Comparison of ENCODE assay signal across 9 cellular contexts in genomic region chr4:80173387-80173786, GRCh38. TPM values are rescaled to one million over a fixed set of nuclear protein-coding genes. Genes with fewer than 3 reads are reported as not detected.
DNase-seq lines count a peak whose midpoint lies in the region; ATAC-seq and TF ChIP-seq lines count a peak whose summit lies in the region.
"Had no signal": no experiment of that assay in that cellular context is flagged by ENCODE, and none has a peak within 500 bp of the region (broad histone marks: within the 10 kb centered on the region; RNA-seq: fewer than 3 reads in every experiment).

No MANE protein-coding gene starts in this region.

- H3K9me3 ChIP-seq in PC-3 (ENCODE audit: low read length) (no peaks in the 10 kb centered on the region), psoas muscle (no peaks in the 10 kb centered on the region)
- H3K9me3 ChIP-seq: neutrophil had no signal

- H3K4me1 ChIP-seq in PC-3 (ENCODE audit: insufficient read depth, low read length) (peaks cover 18% of the 10 kb centered on the region), psoas muscle (no peaks in the 10 kb centered on the region)

- no peak for TF ChIP-seq CTCF in PC-3 (conservative IDR thresholded peaks at IDR 0.05; ENCODE audit: low read depth, low read length)
- TF ChIP-seq CTCF in psoas muscle (IDR thresholded peaks at IDR 0.05) = no peak

- H3K9me2 ChIP-seq in PC-3 (replicated peaks; ENCODE audit: low read length) = no peaks in the 10 kb centered on the region

- H3K27ac ChIP-seq in PC-3 (ENCODE audit: low read length) (peak overlapping the region; percentile 64), psoas muscle (no peak overlapping the region)
- H3K27ac ChIP-seq: neutrophil had no signal

- no peaks in the 10 kb centered on the region for H3K79me2 ChIP-seq in PC-3 (ENCODE audit: low read length)

- CTCF ChIA-PET in PC-3 (lab: Charles Lee) = no interaction called here

- H2AFZ ChIP-seq in PC-3 (ENCODE audit: low read length) = 0 out of 2 replicates have a peak overlapping the region, but pooled peaks have one; percentile 6

- no peaks in the 10 kb centered on the region for H3F3A ChIP-seq in PC-3 (ENCODE audit: low read length, unreplicated experiment)

- H3K27me3 ChIP-seq in PC-3 (ENCODE audit: low read length) = no peaks in the 10 kb centered on the region
- H3K27me3 ChIP-seq in psoas muscle (ENCODE audit: insufficient read depth in 3 of 3, low read length in 2 of 3) = no peaks in the 10 kb centered on the region
- H3K27me3 ChIP-seq: neutrophil had no signal

- H3K9ac ChIP-seq in PC-3 (ENCODE audit: low read length) = peak overlapping the region; percentile 15; the same call in 1 of the 2 replicates

- BruUV-seq in PC-3 (replicated peaks; lab: Mats Ljungman, UMichigan) = no TSS peak

- no peaks in the 10 kb centered on the region for H4K20me1 ChIP-seq in PC-3 (ENCODE audit: low read length)

- 0 out of 2 replicates have a peak overlapping the region, but pooled peaks have one; percentile 2 for H3K4me2 ChIP-seq in PC-3 (ENCODE audit: low read length)

- intact Hi-C loops in PC-3 (cut with micrococcal nuclease) (no loop called here), psoas muscle (cut with DNase I) (no loop called here)

- POLR2A ChIA-PET in PC-3 (lab: Charles Lee; ENCODE audit: unreplicated experiment) = no interaction called here

- H3K36me3 ChIP-seq in PC-3 (ENCODE audit: low read depth, low read length) (no peaks in the 10 kb centered on the region), psoas muscle (ENCODE audit: insufficient read depth in 1 of 2, low read depth in 1 of 2) (no peaks in the 10 kb centered on the region)
- H3K36me3 ChIP-seq: neutrophil had no signal

- ATAC-seq in GM18519 (IDR thresholded peaks at IDR 0.05; ENCODE audit: low FRiP score, unreplicated experiment) (peak; percentile 93), HG02763 (IDR thresholded peaks at IDR 0.05; ENCODE audit: unreplicated experiment) (peak; percentile 82), PC-3 (peak; percentile 100), psoas muscle (no peak)

- DNase-seq in PC-3 = peak; percentile 74
- peak; percentile 73 for DNase-seq in central memory CD4-positive, alpha-beta T cell
- peak; percentile 86 for DNase-seq in stromal cell of bone marrow (ENCODE audit: low read depth)
- no peak for DNase-seq in NCI-H748 treated with DMSO at 0.1 percent for 48 hours (lab: John Stamatoyannopoulos, UW)
- DNase-seq in DMS 273 treated with DMSO at 0.1 percent for 48 hours (lab: John Stamatoyannopoulos, UW) = no peak
- DNase-seq in psoas muscle = no peak

- no peak overlapping the region for H3K4me3 ChIP-seq in PC-3 (ENCODE audit: low read length)
- no peak overlapping the region for H3K4me3 ChIP-seq in psoas muscle

RNA-seq across cellular contexts. Expression of gene PRDM8, which starts 23.9 kb away (rescaled TPM):
- total RNA-seq in PC-3 (2014; rRNA removed) (8.9 and 9.4 TPM in 2 replicates), psoas muscle (1 to 10 TPM in 1 of 4 donors, under 1 TPM in 3; 0.28 to 1.8 (median 0.50) TPM)
- polyA plus RNA-seq in psoas muscle = under 1 TPM; 0.49 to 0.79 (median 0.63) TPM

Comparison
In these comparisons a context has a peak if more than half of its experiments do, and no peak if none do; other contexts are left out.
1. ATAC-seq: peak in GM18519 (single experiment), HG02763 (single experiment) and PC-3 (single experiment); none in psoas muscle (0 of 4).
2. DNase-seq: peak in PC-3 (single experiment), central memory CD4-positive, alpha-beta T cell (single experiment) and stromal cell of bone marrow (single experiment); none in NCI-H748 treated with DMSO at 0.1 percent for 48 hours (single experiment), DMS 273 treated with DMSO at 0.1 percent for 48 hours (single experiment) and psoas muscle (0 of 2).